In the genomic region with DNA sequence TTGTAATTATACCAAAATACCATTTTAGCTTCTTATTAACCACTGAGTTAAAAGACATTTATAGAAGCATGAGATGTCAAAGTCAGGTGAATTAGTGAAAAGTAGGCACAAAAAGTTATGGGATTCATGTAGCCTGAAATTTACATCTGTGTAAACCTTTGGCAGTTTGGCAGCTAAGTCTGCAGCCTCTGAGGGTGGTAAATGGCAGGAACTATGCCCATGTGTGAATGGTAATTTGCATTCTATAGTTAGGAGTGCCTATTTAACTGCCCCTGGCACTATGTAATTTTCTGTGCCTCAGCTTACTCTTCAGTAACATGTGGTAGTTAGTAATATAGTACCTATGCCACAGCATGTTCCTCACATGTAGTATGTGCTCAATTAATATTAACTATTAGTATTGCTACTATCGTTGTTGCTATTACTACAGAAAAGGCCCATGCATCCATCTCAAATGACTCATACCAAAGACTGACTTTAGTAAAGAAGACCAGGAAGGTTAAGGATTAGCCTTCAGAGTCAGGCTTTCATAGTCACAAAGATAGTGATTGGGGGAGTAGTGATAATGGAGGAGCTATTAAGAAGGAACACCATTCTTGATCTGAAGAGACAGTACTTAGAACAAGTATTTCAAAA, we compare ENCODE assay signal across 11 cellular contexts.
A peak's percentile ranks its signal among the peaks of the same experiment; 100 is the strongest.
DNase-seq lines count a peak whose midpoint lies in the region; ATAC-seq lines count a peak whose summit lies in the region.
"Had no signal": no experiment of that assay in that cellular context is flagged by ENCODE, and none has a peak within 500 bp of the region (broad histone marks: within the 10 kb centered on the region; RNA-seq: fewer than 3 reads in every experiment).

No MANE protein-coding gene starts in this region.

- peak overlapping the region; percentile 69 to 85 for H3K4me3 Mint-ChIP-seq in activated T-cell treated with anti-CD3 and anti-CD28 coated beads, Interleukin-2, amount 50 U/mL, for 72 hours
- H3K4me3 Mint-ChIP-seq in activated T-helper 2 cell treated with anti-CD3 and anti-CD28 coated beads, Interferon-gamma antibody, Interleukin-2, Interleukin-4, amounts not matched to agents 10 μg/mL and 5 μg/mL and 100 μg/mL, durations not matched to agents 14 hours and 24 hours and 36 hours (ENCODE audit: low read depth): no peak overlapping the region
- H3K4me3 Mint-ChIP-seq in stimulated activated effector memory CD8-positive, alpha-beta T cell treated with anti-CD3 and anti-CD28 coated beads, Interleukin-12 subunit alpha, Interleukin-12 subunit beta, amount 100 ng/mL, for 72 hours: peak overlapping the region; percentile 47

- intact Hi-C loops in activated T-helper 2 cell treated with anti-CD3 and anti-CD28 coated beads, Interferon-gamma antibody, Interleukin-2, Interleukin-4, amounts not matched to agents 10 μg/mL and 5 μg/mL and 100 μg/mL, durations not matched to agents 14 hours and 24 hours and 36 hours (cut with micrococcal nuclease): loop anchor here (1.0 to 10.0 kb wide), 10 partner anchors 60 to 717 kb away; no protein-coding TSS in a partner anchor

- peaks cover 0 to 2% of the 10 kb centered on the region in 2 donors for H3K9me3 Mint-ChIP-seq in activated T-cell treated with anti-CD3 and anti-CD28 coated beads, Interleukin-2, amount 50 U/mL, for 72 hours
- H3K9me3 Mint-ChIP-seq in activated T-helper 2 cell treated with anti-CD3 and anti-CD28 coated beads, Interferon-gamma antibody, Interleukin-2, Interleukin-4, amounts not matched to agents 10 μg/mL and 5 μg/mL and 100 μg/mL, durations not matched to agents 14 hours and 24 hours and 36 hours: peaks cover 4% of the 10 kb centered on the region
- no peaks in the 10 kb centered on the region for H3K9me3 Mint-ChIP-seq in stimulated activated effector memory CD8-positive, alpha-beta T cell treated with anti-CD3 and anti-CD28 coated beads, Interleukin-12 subunit alpha, Interleukin-12 subunit beta, amount 100 ng/mL, for 72 hours

- no peaks in the 10 kb centered on the region for H3K27me3 Mint-ChIP-seq in activated T-cell treated with anti-CD3 and anti-CD28 coated beads, Interleukin-2, amount 50 U/mL, for 72 hours (ENCODE audit: low read depth)
- no peaks in the 10 kb centered on the region for H3K27me3 Mint-ChIP-seq in activated T-helper 2 cell treated with anti-CD3 and anti-CD28 coated beads, Interferon-gamma antibody, Interleukin-2, Interleukin-4, amounts not matched to agents 10 μg/mL and 5 μg/mL and 100 μg/mL, durations not matched to agents 14 hours and 24 hours and 36 hours (ENCODE audit: low read depth)

- peaks cover 89% of the 10 kb centered on the region for H3K4me1 Mint-ChIP-seq in activated T-cell treated with anti-CD3 and anti-CD28 coated beads, Interleukin-2, amount 50 U/mL, for 72 hours (ENCODE audit: low read depth)
- peaks cover 77% of the 10 kb centered on the region for H3K4me1 Mint-ChIP-seq in activated T-helper 2 cell treated with anti-CD3 and anti-CD28 coated beads, Interferon-gamma antibody, Interleukin-2, Interleukin-4, amounts not matched to agents 10 μg/mL and 5 μg/mL and 100 μg/mL, durations not matched to agents 14 hours and 24 hours and 36 hours (ENCODE audit: low read depth)
- peaks cover 68% of the 10 kb centered on the region for H3K4me1 Mint-ChIP-seq in stimulated activated effector memory CD8-positive, alpha-beta T cell treated with anti-CD3 and anti-CD28 coated beads, Interleukin-12 subunit alpha, Interleukin-12 subunit beta, amount 100 ng/mL, for 72 hours

- peak in 1 of 2 donors; percentile 31 for ATAC-seq in activated T-cell treated with anti-CD3 and anti-CD28 coated beads, Interleukin-2, amount 50 U/mL, for 72 hours (replicated peaks in 1 of 2)
- peak; percentile 5 for ATAC-seq in HG03439 (IDR thresholded peaks at IDR 0.05; ENCODE audit: unreplicated experiment)
- no peak for ATAC-seq in stimulated activated effector memory CD8-positive, alpha-beta T cell treated with anti-CD3 and anti-CD28 coated beads, Interleukin-12 subunit alpha, Interleukin-12 subunit beta, amount 100 ng/mL, for 72 hours

- peak overlapping the region; percentile 95 for H3K27ac Mint-ChIP-seq in activated T-cell treated with anti-CD3 and anti-CD28 coated beads, Interleukin-2, amount 50 U/mL, for 72 hours
- peak overlapping the region; percentile 72 for H3K27ac Mint-ChIP-seq in activated T-helper 2 cell treated with anti-CD3 and anti-CD28 coated beads, Interferon-gamma antibody, Interleukin-2, Interleukin-4, amounts not matched to agents 10 μg/mL and 5 μg/mL and 100 μg/mL, durations not matched to agents 14 hours and 24 hours and 36 hours
- peak overlapping the region; percentile 91 for H3K27ac Mint-ChIP-seq in stimulated activated effector memory CD8-positive, alpha-beta T cell treated with anti-CD3 and anti-CD28 coated beads, Interleukin-12 subunit alpha, Interleukin-12 subunit beta, amount 100 ng/mL, for 72 hours

- no peak for DNase-seq in activated T-cell treated with anti-CD3 and anti-CD28 coated beads, Interleukin-2, amount 50 U/mL, for 72 hours
- DNase-seq in activated T-cell treated with anti-CD3 and anti-CD28 coated beads, Interleukin-2, amount 50 U/mL, for 1 hour: no peak
- no peak for DNase-seq in activated T-helper 2 cell treated with anti-CD3 and anti-CD28 coated beads, Interferon-gamma antibody, Interleukin-2, Interleukin-4, amounts not matched to agents 10 μg/mL and 5 μg/mL and 100 μg/mL, durations not matched to agents 14 hours and 24 hours and 36 hours (ENCODE audit: low spot score)
- DNase-seq in stimulated activated effector memory CD8-positive, alpha-beta T cell treated with anti-CD3 and anti-CD28 coated beads, Interleukin-12 subunit alpha, Interleukin-12 subunit beta, amount 100 ng/mL, for 72 hours (ENCODE audit: low spot score in 2 of 2): no peak
- DNase-seq in AG08396 (ENCODE audit: low spot score) (no peak), SHP77 (lab: John Stamatoyannopoulos, UW) (no peak), HuH-7 (ENCODE audit: low spot score) (no peak)
- DNase-seq: NCI-H1092, NCI-H510A treated with DMSO at 0.1 percent for 48 hours, occipital lobe had no signal

- H3K36me3 Mint-ChIP-seq in activated T-cell treated with anti-CD3 and anti-CD28 coated beads, Interleukin-2, amount 50 U/mL, for 72 hours (ENCODE audit: insufficient read depth in 2 of 2): peaks cover 0 to 1% of the 10 kb centered on the region in 2 donors
- peaks cover 11% of the 10 kb centered on the region for H3K36me3 Mint-ChIP-seq in activated T-helper 2 cell treated with anti-CD3 and anti-CD28 coated beads, Interferon-gamma antibody, Interleukin-2, Interleukin-4, amounts not matched to agents 10 μg/mL and 5 μg/mL and 100 μg/mL, durations not matched to agents 14 hours and 24 hours and 36 hours (ENCODE audit: low read depth)
- no peaks in the 10 kb centered on the region for H3K36me3 Mint-ChIP-seq in stimulated activated effector memory CD8-positive, alpha-beta T cell treated with anti-CD3 and anti-CD28 coated beads, Interleukin-12 subunit alpha, Interleukin-12 subunit beta, amount 100 ng/mL, for 72 hours
